Comparison of ENCODE assay signal across 13 cellular contexts in the genomic region with DNA sequence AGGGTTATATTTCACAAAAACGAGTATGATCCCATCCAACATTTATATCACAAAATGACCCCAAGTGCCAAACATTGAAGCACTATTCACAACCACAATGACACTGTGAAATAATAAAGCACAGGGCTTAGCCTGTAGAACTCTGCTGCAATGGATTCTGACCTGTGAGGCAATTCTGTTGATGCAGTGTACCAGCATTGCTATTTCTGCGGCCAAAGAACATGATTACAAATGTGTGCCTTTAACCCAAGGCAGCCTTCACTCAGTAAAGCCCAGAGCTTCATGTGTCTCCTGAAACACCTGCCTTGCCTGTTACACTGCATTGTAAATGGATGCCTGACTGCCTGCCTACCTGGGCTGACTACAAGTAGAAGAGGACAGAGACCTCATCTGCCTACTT.
"Had no signal": no experiment of that assay in that cellular context is flagged by ENCODE, and none has a peak within 500 bp of the region (broad histone marks: within the 10 kb centered on the region; RNA-seq: fewer than 3 reads in every experiment).

No MANE protein-coding gene starts in this region.

- H3K4me1 ChIP-seq: esophagus muscularis mucosa, gastroesophageal sphincter had no signal

- DNase-seq: effector memory CD4-positive, alpha-beta T cell; glutamatergic neuron; immature natural killer cell; left ventricle myocardium superior; natural killer cell; nucleus accumbens; ovary; right cardiac atrium; stimulated activated CD4-positive, alpha-beta T cell treated with anti-CD3 and anti-CD28 coated beads, Interleukin-2, amount 100 ng/mL, for 48 hours; stimulated activated naive CD4-positive, alpha-beta T cell treated with Interleukin-2 at 50 U/mL for 16 hours had no signal

- H3K36me3 ChIP-seq: esophagus muscularis mucosa, gastroesophageal sphincter, ovary had no signal

- ATAC-seq: gastroesophageal sphincter, left ventricle myocardium superior, natural killer cell, right cardiac atrium had no signal

- H3K27me3 ChIP-seq: esophagus muscularis mucosa, gastroesophageal sphincter, ovary had no signal

- H3K4me2 ChIP-seq: smooth muscle cell had no signal

- H3K27ac ChIP-seq: esophagus muscularis mucosa, gastroesophageal sphincter, ovary had no signal

- H3K9me3 ChIP-seq: esophagus muscularis mucosa, gastroesophageal sphincter, ovary had no signal

- H3K4me3 ChIP-seq: esophagus muscularis mucosa, gastroesophageal sphincter, ovary, smooth muscle cell had no signal
